ENCODE assay signal across 6 cellular contexts in the genomic region with DNA sequence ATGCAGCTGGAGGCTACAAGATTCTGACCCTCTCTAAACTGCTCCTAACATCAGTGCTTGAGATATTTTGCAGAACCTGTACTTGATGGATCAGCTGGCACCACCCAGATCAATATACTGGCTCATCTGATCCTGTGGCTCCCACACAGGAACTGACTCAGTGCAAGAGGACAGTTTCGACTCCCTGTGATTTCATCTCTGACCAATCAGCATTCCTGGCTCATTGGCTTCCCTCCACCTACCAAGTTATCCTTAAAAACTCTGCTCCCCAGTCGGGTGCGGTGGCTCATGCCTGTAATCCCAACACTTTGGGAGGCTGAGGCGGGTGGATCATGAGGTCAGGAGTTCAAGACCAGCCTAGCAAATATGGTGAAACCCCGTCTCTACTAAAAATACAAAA. TPM values are rescaled to one million over a fixed set of nuclear protein-coding genes. Genes with fewer than 3 reads are reported as not detected.
"Had no signal": no experiment of that assay in that cellular context is flagged by ENCODE, and none has a peak within 500 bp of the region (broad histone marks: within the 10 kb centered on the region; RNA-seq: fewer than 3 reads in every experiment).

No MANE protein-coding gene starts in this region.

RNA-seq across cellular contexts. Expression of gene AWAT1, which starts 9.1 kb away (rescaled TPM):
- total RNA-seq: HepG2, HT-29, IMR-90, NCI-H460, Right ventricle myocardium inferior, SJCRH30 had no signal
- polyA plus RNA-seq: HepG2, IMR-90 had no signal

RNA-seq across cellular contexts. Expression of gene P2RY4, which starts 16.4 kb away (rescaled TPM):
- total RNA-seq: HT-29, IMR-90, NCI-H460, Right ventricle myocardium inferior had no signal

RNA-seq across cellular contexts. Expression of gene ARR3, which starts 24.5 kb away (rescaled TPM):
- total RNA-seq: HepG2, HT-29, IMR-90, NCI-H460, Right ventricle myocardium inferior, SJCRH30 had no signal
- polyA plus RNA-seq: HepG2, IMR-90 had no signal

RNA-seq across cellular contexts. Expression of gene RAB41, which starts 38.4 kb away (rescaled TPM):
- total RNA-seq: HepG2, HT-29, IMR-90, NCI-H460, Right ventricle myocardium inferior, SJCRH30 had no signal
- polyA plus RNA-seq: HepG2, IMR-90 had no signal
